ENCODE assay signal across 13 cellular contexts in the genomic region with DNA sequence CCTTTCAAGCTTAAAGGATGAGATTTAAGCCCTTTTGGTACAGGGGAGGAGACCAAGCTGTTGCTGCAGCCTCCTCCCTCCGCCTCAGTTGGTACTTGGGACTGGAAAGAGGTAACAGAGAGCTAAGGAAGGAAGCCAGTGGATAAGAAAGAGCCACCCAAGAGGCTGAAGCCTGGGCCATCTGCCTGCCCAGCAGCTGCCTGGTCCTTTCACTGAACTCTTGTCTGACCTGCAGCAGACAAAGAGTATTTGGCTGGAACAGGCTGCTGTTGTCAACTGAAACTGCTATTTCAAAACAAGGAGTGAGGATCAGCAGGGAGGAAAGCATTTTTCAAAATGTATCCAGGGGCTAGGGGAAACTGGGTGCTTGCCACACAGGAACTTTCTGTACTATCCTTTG. TPM values are rescaled to one million over a fixed set of nuclear protein-coding genes. Genes with fewer than 3 reads are reported as not detected.
DNase-seq lines count a peak whose midpoint lies in the region; ATAC-seq and TF ChIP-seq lines count a peak whose summit lies in the region.
"Had no signal": no experiment of that assay in that cellular context is flagged by ENCODE, and none has a peak within 500 bp of the region (broad histone marks: within the 10 kb centered on the region; RNA-seq: fewer than 3 reads in every experiment).

No MANE protein-coding gene starts in this region.

- H3K4me1 ChIP-seq in right lobe of liver (peaks cover 0 to 11% (median 0%) of the 10 kb centered on the region in 4 donors), gastrocnemius medialis (peaks cover 19 to 33% of the 10 kb centered on the region in 2 donors)

- TF ChIP-seq CTCF in choroid plexus epithelial cell (conservative IDR thresholded peaks at IDR 0.05; ENCODE audit: low read depth, low read length) (no peak), right lobe of liver (IDR thresholded peaks at IDR 0.05) (no peak), gastrocnemius medialis (IDR thresholded peaks at IDR 0.05 in 4 of 5, conservative IDR thresholded peaks at IDR 0.05 in 1 of 5) (no peak)

- TF ChIP-seq POLR2A in right lobe of liver (IDR thresholded peaks at IDR 0.05) (no peak), gastrocnemius medialis (IDR thresholded peaks at IDR 0.05) (no peak)

- H3K9me3 ChIP-seq in right lobe of liver (no peaks in the 10 kb centered on the region), gastrocnemius medialis (no peaks in the 10 kb centered on the region)

- intact Hi-C loops in right lobe of liver (cut with DNase I) (no loop called here), gastrocnemius medialis (cut with DNase I; ENCODE audit: low total_unique reads) (no loop called here)

- H3K27me3 ChIP-seq in right lobe of liver (no peaks in the 10 kb centered on the region), gastrocnemius medialis (no peaks in the 10 kb centered on the region)

- in situ Hi-C loops in gastrocnemius medialis (cut with MboI; ENCODE audit: low sequenced_read_pairs in 4 of 4): no loop called here

- ATAC-seq in right lobe of liver (peak; percentile 59 to 88 (median 78)), gastrocnemius medialis (peak; percentile 91 to 96), GM21737 (IDR thresholded peaks at IDR 0.05; ENCODE audit: unreplicated experiment) (no peak)
- ATAC-seq: left colon had no signal

- H3K27ac ChIP-seq in right lobe of liver: peak overlapping the region in 1 of 3 donors; percentile 5
- peak overlapping the region; percentile 56 to 76 (median 68) for H3K27ac ChIP-seq in gastrocnemius medialis

- peak; percentile 43 for DNase-seq in NCI-H2196 (lab: John Stamatoyannopoulos, UW; ENCODE audit: unreplicated experiment)
- DNase-seq in choroid plexus epithelial cell (ENCODE audit: low read depth): peak; percentile 66
- DNase-seq in right lobe of liver: peak in 1 of 3 donors; percentile 50
- peak; percentile 64 to 70 for DNase-seq in gastrocnemius medialis
- DNase-seq in SIG-M5 (lab: John Stamatoyannopoulos, UW): no peak
- DNase-seq in glomerular visceral epithelial cell (ENCODE audit: extremely low spot score): no peak
- DNase-seq in D341Med (ENCODE audit: low spot score): no peak
- DNase-seq: AML-193, left colon, NCI-H446, RPMI8226, T-helper 2 cell had no signal

- WGBS in right lobe of liver (ENCODE audit: insufficient coverage, low coverage, low lambda C conversion rate, missing lambda C conversion rate): 67% methylated on average over 1 of the region's 1 CpG

- H3K36me3 ChIP-seq in right lobe of liver (no peaks in the 10 kb centered on the region), gastrocnemius medialis (no peaks in the 10 kb centered on the region)

- H3K4me3 ChIP-seq in choroid plexus epithelial cell (ENCODE audit: low read depth, low read length) (no peak overlapping the region), right lobe of liver (no peak overlapping the region), gastrocnemius medialis (no peak overlapping the region)

RNA-seq across cellular contexts. Expression of a gene that starts 30.3 kb away (rescaled TPM):
- total RNA-seq in right lobe of liver (100 to 1,000 TPM in 3 of 6 experiments, 10 to 100 TPM in 3; 68.4 to 209 (median 99.2) TPM), gastrocnemius medialis (100 to 1,000 TPM; 407 to 670 (median 484) TPM)

Comparison
In these comparisons a context has a peak if more than half of its experiments do, and no peak if none do; other contexts are left out.
1. DNase-seq: peak in NCI-H2196 (single experiment), choroid plexus epithelial cell (single experiment) and gastrocnemius medialis (2 of 2); none in SIG-M5 (single experiment), glomerular visceral epithelial cell (single experiment) and D341Med (single experiment).